ENCODE assay signal across 10 cellular contexts in the genomic region with DNA sequence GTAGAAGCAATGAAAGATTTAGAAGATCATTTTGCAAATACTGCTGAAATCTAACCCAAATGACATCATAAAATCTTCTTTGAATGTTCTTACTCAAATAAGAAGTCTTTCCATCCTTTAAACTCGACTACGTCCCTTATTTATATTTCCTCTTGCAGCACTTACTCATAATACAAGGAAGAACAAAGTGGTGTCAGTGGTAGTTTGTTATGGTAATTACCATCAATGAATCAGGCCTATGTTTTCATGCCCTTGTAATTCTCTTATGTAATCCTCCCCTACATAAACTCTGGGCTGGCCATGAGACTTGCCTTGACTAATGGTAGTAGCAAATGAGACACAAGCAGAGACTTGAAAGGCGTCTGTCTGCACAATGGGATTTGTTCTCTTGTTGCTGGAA. TPM values are rescaled to one million over a fixed set of nuclear protein-coding genes. Genes with fewer than 3 reads are reported as not detected.
A peak's percentile ranks its signal among the peaks of the same experiment; 100 is the strongest.
DNase-seq lines count a peak whose midpoint lies in the region; TF ChIP-seq lines count a peak whose summit lies in the region.
"Had no signal": no experiment of that assay in that cellular context is flagged by ENCODE, and none has a peak within 500 bp of the region (broad histone marks: within the 10 kb centered on the region; RNA-seq: fewer than 3 reads in every experiment).

No MANE protein-coding gene starts in this region.

- H3K36me3 ChIP-seq in breast epithelium, result no peaks in the 10 kb centered on the region
- peaks cover 0 to 4% (median 0%) of the 10 kb centered on the region in 6 donors for H3K36me3 ChIP-seq in spleen

- peaks cover 0 to 11% of the 10 kb centered on the region in 2 donors for H3K9me3 ChIP-seq in breast epithelium
- peaks cover 0 to 12% (median 9%) of the 10 kb centered on the region in 8 donors for H3K9me3 ChIP-seq in spleen

- peak overlapping the region; percentile 5 to 57 for H3K27ac ChIP-seq in breast epithelium
- peak overlapping the region in 5 of 8 donors; percentile 3 to 50 (median 43) for H3K27ac ChIP-seq in spleen

- no peak for TF ChIP-seq POLR2A in breast epithelium (IDR thresholded peaks at IDR 0.05)
- no peak for TF ChIP-seq POLR2A in spleen (IDR thresholded peaks at IDR 0.05)

- H3K27me3 ChIP-seq in breast epithelium (no peaks in the 10 kb centered on the region), spleen (replicated peaks in 1 of 7) (no peaks in the 10 kb centered on the region)

- intact Hi-C loops in breast epithelium (cut with DNase I; ENCODE audit: low total_unique reads) (no loop called here), spleen (cut with DNase I; ENCODE audit: low total_unique reads) (no loop called here)

- 54 to 68% (median 62%) methylated on average over 3 of the region's 3 CpGs for WGBS in spleen, 5 donors

- DNase-seq in activated CD8-positive, alpha-beta memory T cell treated with anti-CD3 and anti-CD28 coated beads, Interleukin-2, amount 50 U/mL, for 1 hour (ENCODE audit: extremely low read depth), result peak; percentile 7
- no peak for DNase-seq in activated CD8-positive, alpha-beta memory T cell treated with anti-CD3 and anti-CD28 coated beads for 24 hours
- DNase-seq in RKO (ENCODE audit: low spot score) (peak; percentile 59), breast epithelium (ENCODE audit: low spot score in 2 of 2) (no peak), spleen (no peak), DMS114 treated with DMSO at 0.1 percent for 48 hours (lab: John Stamatoyannopoulos, UW; ENCODE audit: unreplicated experiment) (no peak), cerebellar nuclear complex (lab: John Stamatoyannopoulos, UW) (no peak)
- no peak for DNase-seq in activated effector memory CD4-positive, alpha-beta T cell treated with Interleukin-2 at 50 U/mL for 16 hours
- DNase-seq: NCI-H446, right cardiac atrium had no signal

- TF ChIP-seq CTCF in breast epithelium (IDR thresholded peaks at IDR 0.05) (no peak), spleen (IDR thresholded peaks at IDR 0.05 in 8 of 11, conservative IDR thresholded peaks at IDR 0.05 in 3 of 11) (no peak)

- no peak overlapping the region for H3K4me3 ChIP-seq in breast epithelium
- H3K4me3 ChIP-seq in spleen, result no peak overlapping the region

- no peaks in the 10 kb centered on the region for H3K4me1 ChIP-seq in breast epithelium
- H3K4me1 ChIP-seq in spleen, result peaks cover 0 to 47% (median 15%) of the 10 kb centered on the region in 6 donors

RNA-seq across cellular contexts. Expression of a gene that starts 17.0 kb away (rescaled TPM):
- total RNA-seq in breast epithelium, result 10 to 100 TPM; 23.4 to 52.8 (median 27.2) TPM
- 10 to 100 TPM; 14.7 to 31.2 (median 25.5) TPM for total RNA-seq in spleen
- polyA plus RNA-seq in spleen, result 1 to 10 TPM; 2.3 to 3.6 (median 2.5) TPM

Comparison
In these comparisons a context has a peak if more than half of its experiments do, and no peak if none do; other contexts are left out.
1. DNase-seq: peak in activated CD8-positive, alpha-beta memory T cell treated with anti-CD3 and anti-CD28 coated beads, Interleukin-2, amount 50 U/mL, for 1 hour (single experiment) and RKO (single experiment); none in activated CD8-positive, alpha-beta memory T cell treated with anti-CD3 and anti-CD28 coated beads for 24 hours (single experiment), breast epithelium (0 of 2), spleen (single experiment), DMS114 treated with DMSO at 0.1 percent for 48 hours (single experiment), cerebellar nuclear complex (0 of 2) and activated effector memory CD4-positive, alpha-beta T cell treated with Interleukin-2 at 50 U/mL for 16 hours (single experiment).